8 cellular contexts compared by ENCODE assay signal in genomic region chr10:5992398-5992797, GRCh38.
"Had no signal": no experiment of that assay in that cellular context is flagged by ENCODE, and none has a peak within 500 bp of the region (broad histone marks: within the 10 kb centered on the region; RNA-seq: fewer than 3 reads in every experiment).

No MANE protein-coding gene starts in this region.

- H3K27me3 Mint-ChIP-seq: IgD-negative memory B cell had no signal

- H3K27ac ChIP-seq: HL-60, KMS-11 had no signal

- H3K9ac ChIP-seq: KMS-11 had no signal

- H3K27ac Mint-ChIP-seq: IgD-negative memory B cell had no signal

- FAIRE-seq: HepG2, HTR-8/SVneo had no signal

- H3K4me2 ChIP-seq: KMS-11 had no signal

- DNase-seq: IMR-90, KBM-7, KG1 had no signal

- H3K4me3 Mint-ChIP-seq: IgD-negative memory B cell had no signal

- ATAC-seq: HepG2 had no signal
